23 cellular contexts compared by ENCODE assay signal in genomic region chr6:16222826-16223225, GRCh38. TPM values are rescaled to one million over a fixed set of nuclear protein-coding genes. Genes with fewer than 3 reads are reported as not detected.
DNase-seq lines count a peak whose midpoint lies in the region; ATAC-seq, FAIRE-seq and TF ChIP-seq lines count a peak whose summit lies in the region.
"Had no signal": no experiment of that assay in that cellular context is flagged by ENCODE, and none has a peak within 500 bp of the region (broad histone marks: within the 10 kb centered on the region; RNA-seq: fewer than 3 reads in every experiment).

No MANE protein-coding gene starts in this region.

- DNase-seq in GM12878 (ENCODE audit: low read depth, low spot score) (no peak), GOT3 (lab: John Stamatoyannopoulos, UW) (no peak)
- peak; percentile 10 for DNase-seq in stimulated activated naive CD8-positive, alpha-beta T cell treated with anti-CD3 and anti-CD28 coated beads, Interleukin-15, Interleukin-2, amounts not matched to agents 100 U/mL and 50 U/mL, for 24 hours
- no peak for DNase-seq in activated effector memory CD4-positive, alpha-beta T cell treated with anti-CD3 and anti-CD28 coated beads, Interleukin-2, amount 50 U/mL, for 16 hours
- DNase-seq in stimulated activated naive CD4-positive, alpha-beta T cell (lab: John Stamatoyannopoulos, UW), result no peak
- DNase-seq: BE2C, GDM1, H9, HFFc6, NCI-H1105, NCI-H146, NCI-H2029, NCI-H226, NCI-H510A treated with DMSO at 0.1 percent for 48 hours, NCI-H748 treated with DMSO at 0.1 percent for 48 hours, PC-9, RPMI8226, SHP77 had no signal

- no peaks in the 10 kb centered on the region for H3K27me3 ChIP-seq in GM12878 (replicated peaks in 1 of 2; ENCODE audit: control insufficient read depth in 2 of 2, insufficient read depth in 2 of 2, low read length in 1 of 2)
- H3K27me3 ChIP-seq: BE2C had no signal

- RAD21 ChIA-PET in GM12878 (lab: Charles Lee; ENCODE audit: unreplicated experiment), result interaction anchor here (0.7 kb wide), 1 partner anchor 1452 kb away, joined by 3 read pairs; no protein-coding TSS in a partner anchor

- no peaks in the 10 kb centered on the region for H4K20me1 ChIP-seq in GM12878 (ENCODE audit: control insufficient read depth, insufficient read depth)

- no peak for TF ChIP-seq CTCF in GM12878 (IDR thresholded peaks at IDR 0.05 in 2 of 3, conservative IDR thresholded peaks at IDR 0.05 in 1 of 3; ENCODE audit: control insufficient read depth in 2 of 3, extremely low read depth in 1 of 3, insufficient read depth in 1 of 3, low read depth in 3 of 3, low read length in 3 of 3)

- CTCF ChIA-PET in GM12878 (lab: Yijun Ruan, JAX), result interaction anchor here (0.9 kb wide), 1 partner anchor 12 kb away, joined by 3 read pairs; no protein-coding TSS in a partner anchor

- no peaks in the 10 kb centered on the region for H3K36me3 ChIP-seq in GM12878 (ENCODE audit: control insufficient read depth in 2 of 2, insufficient read depth in 2 of 2, low read length in 1 of 2)
- H3K36me3 ChIP-seq: BE2C had no signal

- no TSS peak for BruUV-seq in GM12878 (replicated peaks; lab: Mats Ljungman, UMichigan)

- intact Hi-C loops in GM12878 (cut with micrococcal nuclease; ENCODE audit: unreplicated experiment), result no loop called here

- TF ChIP-seq RAD21 in GM12878 (IDR thresholded peaks at IDR 0.05; ENCODE audit: insufficient read depth, low read depth, low read length), result no peak

- H3K4me2 ChIP-seq in GM12878 (ENCODE audit: control insufficient read depth, insufficient read depth), result no peak overlapping the region
- H3K4me2 ChIP-seq: KMS-11, PC-9 had no signal

- SMC1A ChIA-PET in GM12878 (lab: Charles Lee; ENCODE audit: uncharacterized antibody, unreplicated experiment), result interaction anchor here (0.7 to 1.0 kb wide), 2 partner anchors 15 to 17 kb away, joined by 3 read pairs; no protein-coding TSS in a partner anchor

- H3K27ac ChIP-seq in GM12878 (ENCODE audit: control insufficient read depth, insufficient read depth), result no peak overlapping the region
- H3K27ac ChIP-seq: KMS-11, PC-9 had no signal

- no peak overlapping the region for H2AFZ ChIP-seq in GM12878 (ENCODE audit: control insufficient read depth, low read depth, low read length)
- H2AFZ ChIP-seq: PC-9 had no signal

- TF ChIP-seq EP300 in GM12878 (IDR thresholded peaks at IDR 0.05; ENCODE audit: borderline replicate concordance in 1 of 2, control insufficient read depth in 1 of 2, low read depth in 2 of 2, low read length in 2 of 2), result no peak

- in situ Hi-C loops in GM12878 (cut with MboI), result no loop called here

- no peaks in the 10 kb centered on the region for H3K79me2 ChIP-seq in GM12878 (ENCODE audit: control insufficient read depth, insufficient read depth, low read length)

- no peak overlapping the region for H3K4me3 ChIP-seq in GM12878
- H3K4me3 ChIP-seq: PC-9 had no signal

- FAIRE-seq in GM12878 (lab: Jason Lieb, UNC), result no peak
- FAIRE-seq: D721Med, HTR-8/SVneo had no signal

- H3K9ac ChIP-seq in GM12878 (ENCODE audit: control insufficient read depth, insufficient read depth, low read length), result no peak overlapping the region
- H3K9ac ChIP-seq: KMS-11 had no signal

- peak; percentile 63 for ATAC-seq in GM18511 (IDR thresholded peaks at IDR 0.05; ENCODE audit: unreplicated experiment)
- ATAC-seq in GM19463 (IDR thresholded peaks at IDR 0.05; ENCODE audit: unreplicated experiment), result peak; percentile 64
- peak; percentile 66 for ATAC-seq in GM12878
- ATAC-seq in stimulated activated naive CD8-positive, alpha-beta T cell treated with anti-CD3 and anti-CD28 coated beads, Interleukin-15, Interleukin-2, amounts not matched to agents 100 U/mL and 50 U/mL, for 24 hours, result peak; percentile 77

- POLR2A ChIA-PET in GM12878 (lab: Charles Lee), result no interaction called here

- TF ChIP-seq POLR2A in GM12878 (IDR thresholded peaks at IDR 0.05; ENCODE audit: low read depth, low read length), result no peak

- 67% methylated on average over 3 of the region's 3 CpGs for WGBS in GM12878 (ENCODE audit: insufficient coverage, insufficient replicate concordance, low lambda C conversion rate, missing lambda C conversion rate)

- no peaks in the 10 kb centered on the region for H3K4me1 ChIP-seq in GM12878 (ENCODE audit: control insufficient read depth, insufficient read depth, low read length)
- H3K4me1 ChIP-seq: BE2C had no signal

- no peaks in the 10 kb centered on the region for H3K9me3 ChIP-seq in GM12878 (replicated peaks; ENCODE audit: control insufficient read depth, insufficient read depth, low read length)
- H3K9me3 ChIP-seq: BE2C had no signal

TF ChIP-seq in GM12878, 131 proteins besides CTCF, POLR2A, EP300 and RAD21 (continues in another document):
- TF ChIP-seq HDGF (IDR thresholded peaks at IDR 0.05) (no peak), KDM1A (IDR thresholded peaks at IDR 0.05; ENCODE audit: borderline replicate concordance) (no peak), NFYA (IDR thresholded peaks at IDR 0.05; ENCODE audit: borderline replicate concordance, low read depth, low read length) (no peak), ZNF592 (IDR thresholded peaks at IDR 0.05) (no peak), PBX3 (IDR thresholded peaks at IDR 0.05; ENCODE audit: insufficient replicate concordance, low read depth, low read length) (no peak), CHD4 (IDR thresholded peaks at IDR 0.05) (no peak), ZNF207 (IDR thresholded peaks at IDR 0.05; ENCODE audit: borderline replicate concordance) (no peak), RAD51 (IDR thresholded peaks at IDR 0.05) (no peak), ZNF217 (IDR thresholded peaks at IDR 0.05) (no peak), GABPA (IDR thresholded peaks at IDR 0.05; ENCODE audit: low read depth) (no peak), SMC3 (IDR thresholded peaks at IDR 0.05; ENCODE audit: borderline replicate concordance, low read length) (no peak), SMARCA5 (IDR thresholded peaks at IDR 0.05) (no peak), CHD2 (IDR thresholded peaks at IDR 0.05; ENCODE audit: borderline replicate concordance, low read depth, low read length) (no peak), GATAD2B (conservative IDR thresholded peaks at IDR 0.05; ENCODE audit: low read depth) (no peak), EZH2 (IDR thresholded peaks at IDR 0.05; ENCODE audit: borderline replicate concordance, control insufficient read depth, low read depth, low read length) (no peak)

RNA-seq across cellular contexts. Expression of gene GMPR, which starts 15.6 kb away (rescaled TPM):
- total RNA-seq in GM12878 (2013; cell fraction: nucleolus; rRNA removed), result not detected in 2 replicates
- 0.22 and 0.62 TPM in 2 replicates for total RNA-seq in GM12878 (2014; rRNA removed)
- total RNA-seq in GM12878 (2014; rRNA removed; fragmentation: Illumina TruSeq; extraction: Trizol), result 0.18 and 0.23 TPM in 2 replicates
- total RNA-seq in GM12878 (2021), result 0.67 and 1.1 TPM in 2 replicates
- polyA plus RNA-seq in GM12878 (2011; ENCODE audit: low read depth), result 0.47 TPM
- 0.78 and 1.8 TPM in 2 replicates for polyA plus RNA-seq in GM12878 (2011; rRNA removed)
- polyA plus RNA-seq in GM12878 (2011; cell fraction: cytosol; rRNA removed), result 1.8 and 1.9 TPM in 2 replicates
- polyA plus RNA-seq in GM12878 (2011; cell fraction: nucleus; rRNA removed), result 1.1 TPM in 2 replicates
- 1.9 and 3.2 TPM in 2 replicates for polyA plus RNA-seq in GM12878 (2012)
- polyA plus RNA-seq in GM12878 (2014; fragmentation: Illumina TruSeq; extraction: Trizol), result 0.78 and 0.84 TPM in 2 replicates
- under 1 TPM in 1 of 2 experiments, not detected in 1; 0.49 TPM for polyA plus RNA-seq in GM12878 (2014; fragmentation: Nextera tagmentation; extraction: Ambion mirVana)
- 0.32 and 0.55 TPM in 2 replicates for polyA plus RNA-seq in GM12878 (2014; rRNA removed)
- under 1 TPM; 0.15 to 0.24 TPM for polyA plus RNA-seq in GM12878 (2016; fragmentation: Nextera tagmentation; extraction: Ambion mirVana)
- polyA minus RNA-seq in GM12878 (2011; rRNA and poly(A)+ RNA removed), result 1.0 and 1.2 TPM in 2 replicates
- polyA minus RNA-seq in GM12878 (2011; cell fraction: cytosol; rRNA and poly(A)+ RNA removed), result 0.94 and 1.0 TPM in 2 replicates
- polyA minus RNA-seq in GM12878 (2011; cell fraction: nucleus; rRNA and poly(A)+ RNA removed), result 0.24 and 0.67 TPM in 2 replicates
